ENCODE assay signal across 8 cellular contexts in genomic region chr12:63779498-63780481, GRCh38. TPM values are rescaled to one million over a fixed set of nuclear protein-coding genes. Genes with fewer than 3 reads are reported as not detected.
DNase-seq lines count a peak whose midpoint lies in the region; ATAC-seq and TF ChIP-seq lines count a peak whose summit lies in the region.

A gene with protein sequence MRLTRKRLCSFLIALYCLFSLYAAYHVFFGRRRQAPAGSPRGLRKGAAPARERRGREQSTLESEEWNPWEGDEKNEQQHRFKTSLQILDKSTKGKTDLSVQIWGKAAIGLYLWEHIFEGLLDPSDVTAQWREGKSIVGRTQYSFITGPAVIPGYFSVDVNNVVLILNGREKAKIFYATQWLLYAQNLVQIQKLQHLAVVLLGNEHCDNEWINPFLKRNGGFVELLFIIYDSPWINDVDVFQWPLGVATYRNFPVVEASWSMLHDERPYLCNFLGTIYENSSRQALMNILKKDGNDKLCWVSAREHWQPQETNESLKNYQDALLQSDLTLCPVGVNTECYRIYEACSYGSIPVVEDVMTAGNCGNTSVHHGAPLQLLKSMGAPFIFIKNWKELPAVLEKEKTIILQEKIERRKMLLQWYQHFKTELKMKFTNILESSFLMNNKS (plus strand): TSS chr12:63779909. CDS start chr12:63779961, 52 bp downstream.

- H3K27ac Mint-ChIP-seq in endothelial cell (ENCODE audit: unreplicated experiment) = peak within 1 kb of the TSS; percentile 94

- H3K79me2 ChIP-seq in OCI-LY1 (ENCODE audit: insufficient read depth, low read length) = peaks cover 6% of the 10 kb centered on the region

- H2AFZ ChIP-seq in OCI-LY1 (ENCODE audit: low read length) = peak within 1 kb of the TSS; percentile 52; the same call in 1 of the 2 replicates

- no peaks in the 10 kb centered on the region for H4K20me1 ChIP-seq in OCI-LY1 (ENCODE audit: insufficient read depth, low read length)

- H3K36me3 Mint-ChIP-seq in endothelial cell (ENCODE audit: low read depth, unreplicated experiment) = peaks cover 16% of the 10 kb centered on the region

- peaks cover 11% of the 10 kb centered on the region for H3K4me1 Mint-ChIP-seq in endothelial cell (ENCODE audit: unreplicated experiment)

- TF ChIP-seq CTCF in OCI-LY1 (IDR thresholded peaks at IDR 0.05; ENCODE audit: low read length) = no peak
- no peak for TF ChIP-seq CTCF in endothelial cell (IDR thresholded peaks at IDR 0.05; ENCODE audit: unreplicated experiment)

- peaks cover 22% of the 10 kb centered on the region for H3K4me1 ChIP-seq in OCI-LY1 (ENCODE audit: insufficient read depth, low read length, severe bottlenecking)

- H3K27me3 Mint-ChIP-seq in endothelial cell (ENCODE audit: unreplicated experiment) = peaks cover 8% of the 10 kb centered on the region

- H3K9me2 ChIP-seq in OCI-LY1 (ENCODE audit: low read depth, low read length) = no peaks in the 10 kb centered on the region

- H3K4me2 ChIP-seq in OCI-LY1 (ENCODE audit: low read length) = peak within 1 kb of the TSS; percentile 88

- H3K4me3 ChIP-seq in OCI-LY1 (ENCODE audit: low read depth, low read length, poor library complexity, severe bottlenecking) = peak within 1 kb of the TSS; percentile 82

- ATAC-seq in GM21390 (IDR thresholded peaks at IDR 0.05; ENCODE audit: unreplicated experiment) = peak; percentile 96

- peak within 1 kb of the TSS; percentile 91 for H3K9ac ChIP-seq in OCI-LY1 (ENCODE audit: low read length)

- no peaks in the 10 kb centered on the region for H3F3A ChIP-seq in OCI-LY1 (ENCODE audit: insufficient read depth, low read length)

- no peaks in the 10 kb centered on the region for H3K27me3 ChIP-seq in OCI-LY1 (ENCODE audit: insufficient read depth, low read length)

- H3K4me3 Mint-ChIP-seq in endothelial cell (ENCODE audit: unreplicated experiment) = peak within 1 kb of the TSS; percentile 98

- H3K36me3 ChIP-seq in OCI-LY1 (ENCODE audit: insufficient read depth, low read length) = peaks cover 35% of the 10 kb centered on the region

- DNase-seq in D341Med (ENCODE audit: low spot score) = peak; percentile 98
- DNase-seq in HUDEP-2 (lab: John Stamatoyannopoulos, UW; ENCODE audit: unreplicated experiment in 76 of 76) = peak in 71 of 76 experiments; percentile 14 to 89 (median 71)
- DNase-seq in activated CD8-positive, alpha-beta memory T cell treated with anti-CD3 and anti-CD28 coated beads, Interleukin-2, amount 50 U/mL, for 48 hours = peak; percentile 93
- DNase-seq in endothelial cell (ENCODE audit: low spot score) = peak; percentile 90
- DNase-seq in midbrain (lab: John Stamatoyannopoulos, UW) = peak; percentile 87
- peak; percentile 76 for DNase-seq in stimulated activated CD8-positive, alpha-beta memory T cell treated with anti-CD3 and anti-CD28 coated beads, Interleukin-2, amount 100 ng/mL, for 48 hours (ENCODE audit: low read depth in 2 of 2)

- H3K9me3 Mint-ChIP-seq in endothelial cell (ENCODE audit: unreplicated experiment) = no peaks in the 10 kb centered on the region

- H3K27ac ChIP-seq in OCI-LY1 (ENCODE audit: low read depth, low read length, poor library complexity, severe bottlenecking) = no peak within 1 kb of the TSS

- H3K9me3 ChIP-seq in OCI-LY1 (ENCODE audit: low read length) = no peaks in the 10 kb centered on the region

RNA-seq across cellular contexts. Expression of the gene that starts here (rescaled TPM):
- 14.2 TPM for total RNA-seq in endothelial cell (ENCODE audit: unreplicated experiment)
